ENCODE assay signal across 16 cellular contexts in the genomic region with DNA sequence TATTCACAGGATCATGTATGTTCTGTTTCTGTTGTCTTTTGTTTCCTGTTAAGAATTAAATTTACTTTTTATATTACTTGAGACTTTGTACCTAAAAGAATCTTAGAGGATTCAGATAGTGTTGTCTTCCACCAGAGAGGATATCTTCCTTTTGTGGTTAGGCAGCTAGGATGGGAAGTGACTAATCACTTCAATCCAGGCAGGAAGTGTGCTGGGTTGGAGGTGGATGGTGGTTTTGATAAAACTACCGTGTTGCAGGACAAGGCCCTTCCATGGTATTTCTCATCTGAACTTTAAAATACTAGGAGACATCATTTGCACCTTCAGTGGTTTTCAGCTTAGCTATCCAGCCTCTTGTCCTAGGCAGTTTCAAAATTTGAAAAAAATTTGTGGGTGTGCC.
A peak's percentile ranks its signal among the peaks of the same experiment; 100 is the strongest.
DNase-seq lines count a peak whose midpoint lies in the region; ATAC-seq and TF ChIP-seq lines count a peak whose summit lies in the region.
"Had no signal": no experiment of that assay in that cellular context is flagged by ENCODE, and none has a peak within 500 bp of the region (broad histone marks: within the 10 kb centered on the region; RNA-seq: fewer than 3 reads in every experiment).

No MANE protein-coding gene starts in this region.

- no peak for TF ChIP-seq POLR2A in heart left ventricle (IDR thresholded peaks at IDR 0.05)

- DNase-seq in CMK (ENCODE audit: low read depth) (peak; percentile 61), Kasumi-1 (lab: John Stamatoyannopoulos, UW) (peak; percentile 80), astrocyte of the hippocampus (ENCODE audit: low read depth, low spot score) (peak; percentile 9), iris pigment epithelial cell (ENCODE audit: low read depth) (peak; percentile 73), heart left ventricle (no peak), glutamatergic neuron (no peak), T1000 (lab: John Stamatoyannopoulos, UW) (no peak)
- no peak for DNase-seq in activated T-cell treated with anti-CD3 and anti-CD28 coated beads, Interleukin-2, amount 50 U/mL, for 72 hours
- DNase-seq: activated CD4-positive, alpha-beta T cell treated with anti-CD3 and anti-CD28 coated beads for 48 hours; activated T-cell treated with anti-CD3 and anti-CD28 coated beads, Interleukin-2, amount 50 U/mL, for 4 hours; amygdala; BE2C; left cardiac atrium; stimulated activated CD4-positive, alpha-beta T cell treated with anti-CD3 and anti-CD28 coated beads, Interleukin-4, amount 100 ng/mL, for 4 hours had no signal

- no peaks in the 10 kb centered on the region for H3K4me1 ChIP-seq in heart left ventricle
- H3K4me1 ChIP-seq: BE2C, prostate gland had no signal

- WGBS in heart left ventricle, 4 donors, result 21 to 37% (median 27%) methylated on average over 1 of the region's 1 CpG

- H3K27ac Mint-ChIP-seq in activated T-cell treated with anti-CD3 and anti-CD28 coated beads, Interleukin-2, amount 50 U/mL, for 72 hours, result no peak overlapping the region
- H3K27ac Mint-ChIP-seq in glutamatergic neuron (ENCODE audit: unreplicated experiment), result no peak overlapping the region
- H3K27ac Mint-ChIP-seq: stimulated activated memory B cell treated with anti-CD40 and anti-IgM and Interleukin-4, amounts not matched to agents 10 μg/mL and 1 μg/mL and 100 μg/mL, for 72 hours had no signal

- H3K27me3 Mint-ChIP-seq in activated T-cell treated with anti-CD3 and anti-CD28 coated beads, Interleukin-2, amount 50 U/mL, for 72 hours (ENCODE audit: low read depth), result no peaks in the 10 kb centered on the region
- H3K27me3 Mint-ChIP-seq in glutamatergic neuron (ENCODE audit: unreplicated experiment), result no peaks in the 10 kb centered on the region
- H3K27me3 Mint-ChIP-seq: stimulated activated memory B cell treated with anti-CD40 and anti-IgM and Interleukin-4, amounts not matched to agents 10 μg/mL and 1 μg/mL and 100 μg/mL, for 72 hours had no signal

- TF ChIP-seq CTCF in heart left ventricle (IDR thresholded peaks at IDR 0.05) (no peak), glutamatergic neuron (IDR thresholded peaks at IDR 0.05; ENCODE audit: partially characterized antibody, unreplicated experiment) (no peak)

- H3K36me3 ChIP-seq in heart left ventricle, result no peaks in the 10 kb centered on the region
- H3K36me3 ChIP-seq: BE2C, prostate gland had no signal

- no peak overlapping the region for H3K4me3 Mint-ChIP-seq in activated T-cell treated with anti-CD3 and anti-CD28 coated beads, Interleukin-2, amount 50 U/mL, for 72 hours
- no peak overlapping the region for H3K4me3 Mint-ChIP-seq in glutamatergic neuron (ENCODE audit: unreplicated experiment)
- H3K4me3 Mint-ChIP-seq: activated T-cell treated with anti-CD3 and anti-CD28 coated beads, Interleukin-2, amount 50 U/mL, for 4 hours; stimulated activated memory B cell treated with anti-CD40 and anti-IgM and Interleukin-4, amounts not matched to agents 10 μg/mL and 1 μg/mL and 100 μg/mL, for 72 hours had no signal

- intact Hi-C loops in heart left ventricle (cut with DNase I), result no loop called here

- H3K36me3 Mint-ChIP-seq in activated T-cell treated with anti-CD3 and anti-CD28 coated beads, Interleukin-2, amount 50 U/mL, for 72 hours (ENCODE audit: insufficient read depth in 2 of 2), result peaks cover 3 to 4% of the 10 kb centered on the region in 2 donors
- no peaks in the 10 kb centered on the region for H3K36me3 Mint-ChIP-seq in glutamatergic neuron (ENCODE audit: unreplicated experiment)
- H3K36me3 Mint-ChIP-seq: stimulated activated memory B cell treated with anti-CD40 and anti-IgM and Interleukin-4, amounts not matched to agents 10 μg/mL and 1 μg/mL and 100 μg/mL, for 72 hours had no signal

- H3K9me3 ChIP-seq in heart left ventricle, result peaks cover 0 to under 1% (median 0%) of the 10 kb centered on the region in 12 donors
- H3K9me3 ChIP-seq: BE2C, prostate gland had no signal

- ATAC-seq in heart left ventricle, result no peak
- ATAC-seq in activated T-cell treated with anti-CD3 and anti-CD28 coated beads, Interleukin-2, amount 50 U/mL, for 72 hours (replicated peaks in 1 of 2), result no peak
- ATAC-seq: activated T-cell treated with anti-CD3 and anti-CD28 coated beads, Interleukin-2, amount 50 U/mL, for 4 hours; left cardiac atrium; stimulated activated memory B cell treated with anti-CD40 and anti-IgM and Interleukin-4, amounts not matched to agents 10 μg/mL and 1 μg/mL and 100 μg/mL, for 72 hours had no signal

- H3K27ac ChIP-seq in heart left ventricle, result no peak overlapping the region
- H3K27ac ChIP-seq: prostate gland had no signal

- H3K27me3 ChIP-seq in heart left ventricle, result no peaks in the 10 kb centered on the region
- H3K27me3 ChIP-seq: BE2C had no signal

- no peak overlapping the region for H3K4me3 ChIP-seq in heart left ventricle
- H3K4me3 ChIP-seq: prostate gland had no signal

- peaks cover 8 to 11% of the 10 kb centered on the region in 2 donors for H3K9me3 Mint-ChIP-seq in activated T-cell treated with anti-CD3 and anti-CD28 coated beads, Interleukin-2, amount 50 U/mL, for 72 hours
- H3K9me3 Mint-ChIP-seq in glutamatergic neuron (ENCODE audit: unreplicated experiment), result no peaks in the 10 kb centered on the region

- H3K4me1 Mint-ChIP-seq in activated T-cell treated with anti-CD3 and anti-CD28 coated beads, Interleukin-2, amount 50 U/mL, for 72 hours (ENCODE audit: low read depth), result no peaks in the 10 kb centered on the region
- no peaks in the 10 kb centered on the region for H3K4me1 Mint-ChIP-seq in glutamatergic neuron (ENCODE audit: low read depth, unreplicated experiment)
- H3K4me1 Mint-ChIP-seq: stimulated activated memory B cell treated with anti-CD40 and anti-IgM and Interleukin-4, amounts not matched to agents 10 μg/mL and 1 μg/mL and 100 μg/mL, for 72 hours had no signal

Comparison
In these comparisons a context has a peak if more than half of its experiments do, and no peak if none do; other contexts are left out.
1. DNase-seq: peak in CMK (single experiment), Kasumi-1 (2 of 2), astrocyte of the hippocampus (single experiment) and iris pigment epithelial cell (single experiment); none in heart left ventricle (0 of 5), activated T-cell treated with anti-CD3 and anti-CD28 coated beads, Interleukin-2, amount 50 U/mL, for 72 hours (0 of 2), glutamatergic neuron (single experiment) and T1000 (single experiment).